In the genomic region with DNA sequence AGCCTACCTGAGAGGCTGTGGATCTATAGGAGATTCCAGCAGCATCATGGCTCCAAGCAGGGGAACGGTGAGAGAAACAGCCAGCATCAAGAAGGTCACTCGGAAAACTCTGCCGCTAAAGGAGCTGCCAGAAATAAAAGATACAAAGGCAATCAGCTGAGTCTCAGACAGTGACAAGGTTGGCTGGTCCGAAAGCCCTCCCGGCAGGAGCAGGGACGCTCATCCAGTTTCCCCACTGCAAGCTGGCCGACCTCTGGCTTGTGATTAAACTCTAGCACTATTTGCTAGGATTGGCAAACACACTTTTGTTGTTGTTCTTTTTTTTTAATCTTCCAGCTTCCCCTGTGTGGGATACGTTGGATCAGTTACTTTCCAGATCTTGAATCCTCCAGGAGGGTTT, we compare ENCODE assay signal across 38 cellular contexts. TPM values are rescaled to one million over a fixed set of nuclear protein-coding genes. Genes with fewer than 3 reads are reported as not detected.
A peak's percentile ranks its signal among the peaks of the same experiment; 100 is the strongest.
DNase-seq lines count a peak whose midpoint lies in the region; ATAC-seq, FAIRE-seq and TF ChIP-seq lines count a peak whose summit lies in the region.
"Had no signal": no experiment of that assay in that cellular context is flagged by ENCODE, and none has a peak within 500 bp of the region (broad histone marks: within the 10 kb centered on the region; RNA-seq: fewer than 3 reads in every experiment).

No MANE protein-coding gene starts in this region.

- CTCF ChIA-PET in activated CD4-positive, alpha-beta memory T cell treated with anti-CD3 and anti-CD28 coated beads for 36 hours (lab: Charles Lee), result no interaction called here

- no peak overlapping the region for H3K4me3 ChIP-seq in endodermal cell (ENCODE audit: low read length)
- H3K4me3 ChIP-seq: hepatocyte, MG63, ovary, thoracic aorta, vagina had no signal

- intact Hi-C loops in activated CD4-positive, alpha-beta memory T cell treated with anti-CD3 and anti-CD28 coated beads for 36 hours (cut with micrococcal nuclease), result no loop called here

- no peak for FAIRE-seq in HTR-8/SVneo (lab: Jason Lieb, UNC)
- FAIRE-seq: colon, GM18507 had no signal

- no peak overlapping the region for H3K27ac Mint-ChIP-seq in endodermal cell
- no peak overlapping the region for H3K27ac Mint-ChIP-seq in activated CD4-positive, alpha-beta memory T cell treated with anti-CD3 and anti-CD28 coated beads for 36 hours
- H3K27ac Mint-ChIP-seq: mesothelial cell of epicardium; naive B cell; stimulated activated memory B cell treated with anti-CD40 and anti-IgM and Interleukin-4, amounts not matched to agents 10 μg/mL and 1 μg/mL and 100 μg/mL, for 72 hours had no signal

- DNase-seq in NCI-H69 (lab: John Stamatoyannopoulos, UW), result peak; percentile 79
- DNase-seq in endodermal cell, result peak; percentile 24
- peak; percentile 78 for DNase-seq in left lobe of liver (ENCODE audit: low spot score)
- DNase-seq in stimulated activated CD8-positive, alpha-beta memory T cell treated with anti-CD3 and anti-CD28 coated beads, Interleukin-4, amount 100 ng/mL, for 48 hours, result peak; percentile 12
- no peak for DNase-seq in NCI-H146 (lab: John Stamatoyannopoulos, UW)
- no peak for DNase-seq in HTR-8/SVneo (ENCODE audit: insufficient read length, low spot score)
- no peak for DNase-seq in activated CD4-positive, alpha-beta memory T cell treated with anti-CD3 and anti-CD28 coated beads for 36 hours
- DNase-seq: activated CD4-positive, alpha-beta T cell treated with anti-CD3 and anti-CD28 coated beads for 1 hour; activated CD8-positive, alpha-beta memory T cell treated with anti-CD3 and anti-CD28 coated beads for 24 hours; activated naive CD4-positive, alpha-beta T cell treated with Interleukin-2 at 50 U/mL for 16 hours; activated T-cell treated with anti-CD3 and anti-CD28 coated beads, Interleukin-2, amount 50 U/mL, for 1 hour; brain microvascular endothelial cell; foreskin keratinocyte; KBM-7; left colon; MG63; naive B cell; NCI-H1417 treated with DMSO at 0.1 percent for 48 hours; NCI-H446; ovary; retina; SK-N-SH; stimulated activated CD4-positive, alpha-beta T cell treated with anti-CD3 and anti-CD28 coated beads, Interleukin-12 subunit alpha, Interleukin-12 subunit beta, amount 100 ng/mL, for 4 hours; stimulated activated CD4-positive, alpha-beta T cell treated with anti-CD3 and anti-CD28 coated beads, Interleukin-4, amount 100 ng/mL, for 1 hour; T-helper 17 cell had no signal

- H3K9me3 Mint-ChIP-seq in endodermal cell, result peaks cover 17% of the 10 kb centered on the region
- no peaks in the 10 kb centered on the region for H3K9me3 Mint-ChIP-seq in activated CD4-positive, alpha-beta memory T cell treated with anti-CD3 and anti-CD28 coated beads for 36 hours

- no peaks in the 10 kb centered on the region for H3K27me3 ChIP-seq in endodermal cell (ENCODE audit: control insufficient read depth, insufficient read depth, low read length, poor library complexity, severe bottlenecking)
- H3K27me3 ChIP-seq: brain microvascular endothelial cell, foreskin keratinocyte, hepatocyte, MG63, ovary, vagina had no signal

- H3K27ac ChIP-seq in endodermal cell (ENCODE audit: low read depth, low read length), result no peak overlapping the region
- H3K27ac ChIP-seq: brain microvascular endothelial cell, C4-2B, foreskin keratinocyte, hepatocyte, ovary, RWPE1, thoracic aorta, vagina had no signal

- H3K36me3 Mint-ChIP-seq in endodermal cell (ENCODE audit: low read depth), result peaks cover 42% of the 10 kb centered on the region
- H3K36me3 Mint-ChIP-seq in activated CD4-positive, alpha-beta memory T cell treated with anti-CD3 and anti-CD28 coated beads for 36 hours, result peaks cover 50% of the 10 kb centered on the region

- H3K27me3 Mint-ChIP-seq in endodermal cell (ENCODE audit: insufficient read depth), result no peaks in the 10 kb centered on the region
- H3K27me3 Mint-ChIP-seq in activated CD4-positive, alpha-beta memory T cell treated with anti-CD3 and anti-CD28 coated beads for 36 hours, result no peaks in the 10 kb centered on the region
- H3K27me3 Mint-ChIP-seq: naive B cell; stimulated activated memory B cell treated with anti-CD40 and anti-IgM and Interleukin-4, amounts not matched to agents 10 μg/mL and 1 μg/mL and 100 μg/mL, for 72 hours; T-helper 17 cell had no signal

- ATAC-seq in left lobe of liver, result peak; percentile 45
- ATAC-seq in GM18909 (IDR thresholded peaks at IDR 0.05; ENCODE audit: poor library complexity, unreplicated experiment), result no peak
- ATAC-seq: esophagus mucosa; foreskin keratinocyte; HCT116; left colon; stimulated activated memory B cell treated with anti-CD40 and anti-IgM and Interleukin-4, amounts not matched to agents 10 μg/mL and 1 μg/mL and 100 μg/mL, for 72 hours; T-helper 17 cell had no signal

- peaks cover 9% of the 10 kb centered on the region for H3K9me3 ChIP-seq in endodermal cell (ENCODE audit: control insufficient read depth, low read length)
- H3K9me3 ChIP-seq: MG63, ovary, SK-N-SH, thoracic aorta, vagina had no signal

- no peak overlapping the region for H3K9ac ChIP-seq in endodermal cell (ENCODE audit: extremely low read depth, low read length, poor library complexity, severe bottlenecking)
- H3K9ac ChIP-seq: SK-N-SH had no signal

- H3K36me3 ChIP-seq in endodermal cell (ENCODE audit: control insufficient read depth, insufficient read depth, low read length), result peaks cover 30% of the 10 kb centered on the region
- H3K36me3 ChIP-seq: ovary had no signal

- WGBS in endodermal cell (ENCODE audit: insufficient coverage in 1 of 2, insufficient read length in 1 of 2), 2 experiments, result 80 to 85% methylated on average over 7 to 8 of the region's 8 CpGs

- no peak overlapping the region for H3K4me3 Mint-ChIP-seq in endodermal cell
- H3K4me3 Mint-ChIP-seq in activated CD4-positive, alpha-beta memory T cell treated with anti-CD3 and anti-CD28 coated beads for 36 hours, result no peak overlapping the region
- H3K4me3 Mint-ChIP-seq: mesothelial cell of epicardium; naive B cell; stimulated activated memory B cell treated with anti-CD40 and anti-IgM and Interleukin-4, amounts not matched to agents 10 μg/mL and 1 μg/mL and 100 μg/mL, for 72 hours; T-helper 17 cell had no signal

- no peaks in the 10 kb centered on the region for H3K4me1 ChIP-seq in endodermal cell (ENCODE audit: control insufficient read depth, insufficient read depth, low read length)
- H3K4me1 ChIP-seq: foreskin keratinocyte, vagina had no signal

- H3K4me1 Mint-ChIP-seq in endodermal cell, result no peaks in the 10 kb centered on the region
- peaks cover 50% of the 10 kb centered on the region for H3K4me1 Mint-ChIP-seq in activated CD4-positive, alpha-beta memory T cell treated with anti-CD3 and anti-CD28 coated beads for 36 hours (ENCODE audit: low read depth)
- H3K4me1 Mint-ChIP-seq: mesothelial cell of epicardium had no signal

- TF ChIP-seq CTCF in endodermal cell (conservative IDR thresholded peaks at IDR 0.05), result no peak

- POLR2A ChIA-PET in activated CD4-positive, alpha-beta memory T cell treated with anti-CD3 and anti-CD28 coated beads for 36 hours (lab: Charles Lee), result no interaction called here

RNA-seq across cellular contexts. Expression of gene APMAP, which starts 8.7 kb away (rescaled TPM):
- total RNA-seq in endodermal cell, result 10 to 100 TPM; 60.2 to 65.6 TPM
- polyA plus RNA-seq in endodermal cell (2013, experiment 1 of 2), result 76.8 TPM
- 70.0 TPM for polyA plus RNA-seq in endodermal cell (2013, experiment 2 of 2)
- total RNA-seq in left lobe of liver, result 180 TPM
- total RNA-seq in activated CD4-positive, alpha-beta memory T cell treated with anti-CD3 and anti-CD28 coated beads for 36 hours, result 10 to 100 TPM; 45.5 to 46.6 TPM

RNA-seq across cellular contexts. Expression of gene CST7, which starts 34.8 kb away (rescaled TPM):
- total RNA-seq in endodermal cell (not detected), left lobe of liver (0.38 TPM)
- not detected for polyA plus RNA-seq in endodermal cell (2013, experiment 1 of 2)
- polyA plus RNA-seq in endodermal cell (2013, experiment 2 of 2), result not detected
- total RNA-seq in activated CD4-positive, alpha-beta memory T cell treated with anti-CD3 and anti-CD28 coated beads for 36 hours, result 10 to 100 TPM; 81.8 to 83.1 TPM
- total RNA-seq: foreskin keratinocyte, hepatocyte, mesothelial cell of epicardium, OCI-LY7 had no signal
- polyA plus RNA-seq: foreskin keratinocyte, hepatocyte had no signal

Comparison
In these comparisons a context has a peak if more than half of its experiments do, and no peak if none do; other contexts are left out.
1. DNase-seq: peak in NCI-H69 (single experiment), endodermal cell (single experiment), left lobe of liver (single experiment) and stimulated activated CD8-positive, alpha-beta memory T cell treated with anti-CD3 and anti-CD28 coated beads, Interleukin-4, amount 100 ng/mL, for 48 hours (single experiment); none in NCI-H146 (single experiment), HTR-8/SVneo (single experiment) and activated CD4-positive, alpha-beta memory T cell treated with anti-CD3 and anti-CD28 coated beads for 36 hours (single experiment).
2. RNA of gene CST7, which starts 34.8 kb away (total RNA-seq): 81.8 to 83.1 TPM in activated CD4-positive, alpha-beta memory T cell treated with anti-CD3 and anti-CD28 coated beads for 36 hours; 0.38 TPM in left lobe of liver (single experiment) and not detected in endodermal cell; every median in the first group is over 10 times any median in the second.